In genomic region chrX:107940095-107940494, GRCh38 we compare ENCODE assay signal across 28 cellular contexts. TPM values are rescaled to one million over a fixed set of nuclear protein-coding genes. Genes with fewer than 3 reads are reported as not detected.
DNase-seq lines count a peak whose midpoint lies in the region; ATAC-seq, FAIRE-seq and TF ChIP-seq lines count a peak whose summit lies in the region.
"Had no signal": no experiment of that assay in that cellular context is flagged by ENCODE, and none has a peak within 500 bp of the region (broad histone marks: within the 10 kb centered on the region; RNA-seq: fewer than 3 reads in every experiment).

No MANE protein-coding gene starts in this region.

- TF ChIP-seq CTCF in GM23338 (conservative IDR thresholded peaks at IDR 0.05; ENCODE audit: low read depth in 2 of 2): no peak
- TF ChIP-seq CTCF in LNCaP clone FGC (IDR thresholded peaks at IDR 0.05; ENCODE audit: control insufficient read depth, extremely low read depth, insufficient read depth): no peak
- no peak for TF ChIP-seq CTCF in HepG2 (CRISPR knock-in tag; IDR thresholded peaks at IDR 0.05)
- no peak for TF ChIP-seq CTCF in lower lobe of right lung (IDR thresholded peaks at IDR 0.05)

- TF ChIP-seq RAD21 in HepG2 (CRISPR knock-in tag; IDR thresholded peaks at IDR 0.05): no peak

- in situ Hi-C loops in HepG2 (cut with HindIII; ENCODE audit: extremely low pct_ligation_motif_present, low pct_unique_long_range_greater_than_20kb): no loop called here

- H3K4me3 Mint-ChIP-seq in GM23338: no peak overlapping the region
- H3K4me3 Mint-ChIP-seq: CD14-positive monocyte; CD8-positive, alpha-beta memory T cell had no signal

- no peaks in the 10 kb centered on the region for H3K9me2 ChIP-seq in GM23338 (ENCODE audit: insufficient read depth)

- H3K27me3 ChIP-seq in GM23338 (ENCODE audit: insufficient read depth) (no peaks in the 10 kb centered on the region), HepG2 (ENCODE audit: control insufficient read depth in 1 of 2, insufficient read depth in 2 of 2, low read length in 2 of 2) (no peaks in the 10 kb centered on the region), lower lobe of right lung (ENCODE audit: low read depth) (no peaks in the 10 kb centered on the region)
- H3K27me3 ChIP-seq: BE2C had no signal

- ATAC-seq in GM23338 (no peak), HepG2 (peak; percentile 31; the same call in 2 of the 3 replicates), HG03196 (IDR thresholded peaks at IDR 0.05; ENCODE audit: unreplicated experiment) (no peak), lower lobe of right lung (no peak)

- H3K4me1 Mint-ChIP-seq in GM23338: peaks cover 8% of the 10 kb centered on the region; the same call in 2 of the 3 replicates
- H3K4me1 Mint-ChIP-seq: CD14-positive monocyte had no signal

- no TSS peak for BruUV-seq in HepG2 (replicated peaks; lab: Mats Ljungman, UMichigan)

- H3K9ac ChIP-seq in HepG2 (ENCODE audit: insufficient read depth, low read depth, low read length): no peak overlapping the region

- intact Hi-C loops in HepG2 (cut with micrococcal nuclease; ENCODE audit: unreplicated experiment) (no loop called here), lower lobe of right lung (cut with DNase I) (no loop called here)

- CTCF ChIA-PET in HepG2 (lab: Yijun Ruan, JAX; ENCODE audit: low intra/inter-chr PET ratio, low total read pairs): no interaction called here

- H3K9me3 ChIP-seq in HepG2 (ENCODE audit: low read length) (no peaks in the 10 kb centered on the region), lower lobe of right lung (no peaks in the 10 kb centered on the region)
- H3K9me3 ChIP-seq: BE2C had no signal

- H3K27ac ChIP-seq in GM23338 (ENCODE audit: low read depth) (no peak overlapping the region), HepG2 (ENCODE audit: extremely low read length, insufficient read depth, low read length) (no peak overlapping the region), lower lobe of right lung (no peak overlapping the region)

- no peak overlapping the region for H3K4me2 ChIP-seq in GM23338
- no peak overlapping the region for H3K4me2 ChIP-seq in HepG2 (ENCODE audit: low read depth, low read length)

- TF ChIP-seq POLR2A in HepG2 (IDR thresholded peaks at IDR 0.05; ENCODE audit: insufficient read depth in 1 of 2, low read depth in 2 of 2, low read length in 2 of 2): no peak

- DNase-seq in GM23338 (ENCODE audit: low spot score) (no peak), LNCaP clone FGC (ENCODE audit: low read depth) (peak; percentile 47), amniotic epithelial cell (ENCODE audit: low read depth) (peak; percentile 3), HepG2 (ENCODE audit: low spot score) (peak; percentile 16), NCI-H2081 treated with DMSO at 0.1 percent for 48 hours (lab: John Stamatoyannopoulos, UW) (no peak), DMS53 treated with DMSO at 0.1 percent for 48 hours (lab: John Stamatoyannopoulos, UW; ENCODE audit: unreplicated experiment) (no peak), lower lobe of right lung (no peak)
- DNase-seq: 8988T; ACHN; BE2C; Calu3; CD8-positive, alpha-beta memory T cell; GOT3; IMR-90; KG1; NCI-H1092; NCI-H1436 treated with DMSO at 0.1 percent for 48 hours; NCI-H187 treated with DMSO at 0.1 percent for 48 hours; NCI-H446; NCI-H524 treated with DMSO at 0.1 percent for 48 hours; NCI-H774; T-helper 1 cell had no signal

- H2AFZ ChIP-seq in GM23338 (no peak overlapping the region), HepG2 (ENCODE audit: low read length) (no peak overlapping the region)

- no peak for TF ChIP-seq EP300 in HepG2 (IDR thresholded peaks at IDR 0.05; ENCODE audit: low read depth in 2 of 2, low read length in 2 of 2)
- no peak for TF ChIP-seq EP300 in HepG2 (CRISPR knock-in tag; IDR thresholded peaks at IDR 0.05; ENCODE audit: borderline replicate concordance)

- 14% methylated on average over 2 of the region's 3 CpGs for WGBS in HepG2 (ENCODE audit: low lambda C conversion rate)

- no peak for FAIRE-seq in HepG2 (lab: Jason Lieb, UNC)
- FAIRE-seq: GM18507, HTR-8/SVneo, RCC 7860 had no signal

- H4K20me1 ChIP-seq in GM23338 (replicated peaks; ENCODE audit: insufficient read depth) (no peaks in the 10 kb centered on the region), HepG2 (ENCODE audit: insufficient read depth, low read length) (no peaks in the 10 kb centered on the region)

- H3K4me3 ChIP-seq in GM23338 (no peak overlapping the region), LNCaP clone FGC (ENCODE audit: low read depth, low read length) (no peak overlapping the region), HepG2 (replicated peaks in 1 of 3; ENCODE audit: insufficient read depth in 1 of 3, low read depth in 2 of 3, low read length in 3 of 3) (no peak overlapping the region), lower lobe of right lung (no peak overlapping the region)

- H3K4me1 ChIP-seq in GM23338 (ENCODE audit: insufficient read depth) (peaks cover 8% of the 10 kb centered on the region; the same call in 1 of the 2 replicates), HepG2 (ENCODE audit: insufficient read depth, low read length) (no peaks in the 10 kb centered on the region), lower lobe of right lung (no peaks in the 10 kb centered on the region)
- H3K4me1 ChIP-seq: BE2C had no signal

- peaks cover 8% of the 10 kb centered on the region; the same call in 2 of the 3 replicates for H3K36me3 Mint-ChIP-seq in GM23338 (ENCODE audit: low read depth)
- H3K36me3 Mint-ChIP-seq: CD14-positive monocyte; CD8-positive, alpha-beta memory T cell had no signal

- H3K9me3 Mint-ChIP-seq in GM23338: peaks cover 3% of the 10 kb centered on the region; the same call in 1 of the 3 replicates

- POLR2A ChIA-PET in HepG2 (lab: Yijun Ruan, JAX): no interaction called here

- peaks cover 4% of the 10 kb centered on the region for H3K27me3 Mint-ChIP-seq in GM23338 (ENCODE audit: insufficient read depth, low read depth, poor library complexity)

- peaks cover 3% of the 10 kb centered on the region; the same call in 1 of the 2 replicates for H3K79me2 ChIP-seq in GM23338 (replicated peaks; ENCODE audit: insufficient read depth)
- H3K79me2 ChIP-seq in HepG2 (ENCODE audit: insufficient read depth, low read length): no peaks in the 10 kb centered on the region

- no peaks in the 10 kb centered on the region for H3F3A ChIP-seq in GM23338 (replicated peaks; ENCODE audit: low read depth)

- H3K36me3 ChIP-seq in GM23338 (ENCODE audit: insufficient read depth) (peaks cover 6% of the 10 kb centered on the region; the same call in 1 of the 2 replicates), HepG2 (replicated peaks in 1 of 2; ENCODE audit: control insufficient read depth in 1 of 2, insufficient read depth in 2 of 2, low read length in 2 of 2) (no peaks in the 10 kb centered on the region), lower lobe of right lung (no peaks in the 10 kb centered on the region)
- H3K36me3 ChIP-seq: BE2C had no signal

- peak overlapping the region; percentile 24; the same call in 1 of the 2 replicates for H3K27ac Mint-ChIP-seq in GM23338
- H3K27ac Mint-ChIP-seq: CD8-positive, alpha-beta memory T cell had no signal

TF ChIP-seq in GM23338, 12 proteins besides CTCF, POLR2A, EP300 and RAD21 (continues in another document):
- no peak for TF ChIP-seq ZNF114 (CRISPR knock-in tag; IDR thresholded peaks at IDR 0.05)
- no peak for TF ChIP-seq CREB1 (CRISPR knock-in tag; IDR thresholded peaks at IDR 0.05; ENCODE audit: low read depth)
- no peak for TF ChIP-seq EZH2phosphoT487 (IDR thresholded peaks at IDR 0.05; ENCODE audit: unreplicated experiment)

TF ChIP-seq in HepG2, 621 proteins besides CTCF, POLR2A, EP300 and RAD21 (continues in another document):
- TF ChIP-seq ZBTB21 (CRISPR knock-in tag; IDR thresholded peaks at IDR 0.05): peak; percentile 67
- no peak for TF ChIP-seq ZFP37 (CRISPR knock-in tag; IDR thresholded peaks at IDR 0.05; ENCODE audit: borderline replicate concordance)
- no peak for TF ChIP-seq ZBTB3 (CRISPR knock-in tag; IDR thresholded peaks at IDR 0.05; ENCODE audit: borderline replicate concordance, low read depth)
- TF ChIP-seq PAX8 (CRISPR knock-in tag; IDR thresholded peaks at IDR 0.05; ENCODE audit: borderline replicate concordance): no peak
- TF ChIP-seq RORA (CRISPR knock-in tag; IDR thresholded peaks at IDR 0.05): no peak
- TF ChIP-seq FOXJ3 (CRISPR knock-in tag; IDR thresholded peaks at IDR 0.05; ENCODE audit: borderline replicate concordance): no peak
- TF ChIP-seq SOX13 (IDR thresholded peaks at IDR 0.05): no peak
- TF ChIP-seq SOX13 (CRISPR knock-in tag; conservative IDR thresholded peaks at IDR 0.05 in 1 of 2, IDR thresholded peaks at IDR 0.05 in 1 of 2): no peak
- TF ChIP-seq ZBTB7B (CRISPR knock-in tag; IDR thresholded peaks at IDR 0.05): no peak
- TF ChIP-seq HMG20A (CRISPR knock-in tag; IDR thresholded peaks at IDR 0.05; ENCODE audit: borderline replicate concordance): no peak
- no peak for TF ChIP-seq SATB2 (CRISPR knock-in tag; IDR thresholded peaks at IDR 0.05)
- no peak for TF ChIP-seq ZNF720 (CRISPR knock-in tag; IDR thresholded peaks at IDR 0.05)

RNA-seq across cellular contexts. Expression of gene TEX13B, which starts 42.1 kb away (rescaled TPM):
- total RNA-seq in GM23338 (2014; rRNA removed; shearing (Covaris generic)): 0.78 TPM in 1 of 2 replicates, not detected in the other
- 0.16 and 0.23 TPM in 2 replicates for polyA plus RNA-seq in GM23338 (2016; fragmentation: Nextera tagmentation; extraction: Ambion mirVana)
- not detected in 2 replicates for total RNA-seq in HepG2 (2016; rRNA removed; fragmentation: Illumina TruSeq; extraction: Trizol)
- not detected in 2 replicates for total RNA-seq in HepG2 (2016; cell fraction: cytosol; rRNA removed; fragmentation: Illumina TruSeq; extraction: Trizol; ENCODE audit: low read depth)
- not detected in 2 replicates for total RNA-seq in HepG2 (2016; cell fraction: insoluble cytoplasmic fraction; rRNA removed; fragmentation: Illumina TruSeq; extraction: Trizol)
- not detected in 2 replicates for total RNA-seq in HepG2 (2016; cell fraction: membrane; rRNA removed; fragmentation: Illumina TruSeq; extraction: Trizol)
- total RNA-seq in HepG2 (2016; cell fraction: nucleus; rRNA removed; fragmentation: Illumina TruSeq; extraction: Trizol): not detected in 2 replicates
- polyA plus RNA-seq in HepG2 (2011; rRNA removed): not detected in 2 replicates
- polyA plus RNA-seq in HepG2 (2011; cell fraction: cytosol; rRNA removed): not detected in 2 replicates
- polyA plus RNA-seq in HepG2 (2011; cell fraction: nucleus; rRNA removed): not detected in 2 replicates
- polyA plus RNA-seq in HepG2 (2012): not detected in 2 replicates
- polyA plus RNA-seq in HepG2 (2016; cell fraction: cytosol; fragmentation: Illumina TruSeq; extraction: Trizol; ENCODE audit: low read depth): not detected in 2 replicates
- polyA plus RNA-seq in HepG2 (2016; cell fraction: insoluble cytoplasmic fraction; fragmentation: Illumina TruSeq; extraction: Trizol; ENCODE audit: low read depth): not detected in 2 replicates
- not detected in 2 replicates for polyA plus RNA-seq in HepG2 (2016; cell fraction: membrane; fragmentation: Illumina TruSeq; extraction: Trizol; ENCODE audit: low read depth)
- polyA plus RNA-seq in HepG2 (2016; cell fraction: nucleus; fragmentation: Illumina TruSeq; extraction: Trizol; ENCODE audit: insufficient read depth, low read depth): not detected in 2 replicates
- polyA minus RNA-seq in HepG2 (2011; rRNA and poly(A)+ RNA removed; ENCODE audit: low replicate concordance): not detected in 2 replicates
- polyA minus RNA-seq in HepG2 (2011; cell fraction: cytosol; rRNA and poly(A)+ RNA removed): not detected in 2 replicates
- polyA minus RNA-seq in HepG2 (2011; cell fraction: nucleus; rRNA and poly(A)+ RNA removed): not detected in 2 replicates
- not detected for total RNA-seq in lower lobe of right lung
- total RNA-seq: Calu3; CD8-positive, alpha-beta memory T cell; G401; IMR-90 had no signal
- polyA plus RNA-seq: CD14-positive monocyte; CD8-positive, alpha-beta memory T cell; IMR-90 had no signal

Comparison
In these comparisons a context has a peak if more than half of its experiments do, and no peak if none do; other contexts are left out.
1. DNase-seq: peak in LNCaP clone FGC (single experiment), amniotic epithelial cell (single experiment) and HepG2 (single experiment); none in GM23338 (single experiment), NCI-H2081 treated with DMSO at 0.1 percent for 48 hours (single experiment), DMS53 treated with DMSO at 0.1 percent for 48 hours (single experiment) and lower lobe of right lung (single experiment).